Comparison of ENCODE assay signal across 20 cellular contexts in the genomic region with DNA sequence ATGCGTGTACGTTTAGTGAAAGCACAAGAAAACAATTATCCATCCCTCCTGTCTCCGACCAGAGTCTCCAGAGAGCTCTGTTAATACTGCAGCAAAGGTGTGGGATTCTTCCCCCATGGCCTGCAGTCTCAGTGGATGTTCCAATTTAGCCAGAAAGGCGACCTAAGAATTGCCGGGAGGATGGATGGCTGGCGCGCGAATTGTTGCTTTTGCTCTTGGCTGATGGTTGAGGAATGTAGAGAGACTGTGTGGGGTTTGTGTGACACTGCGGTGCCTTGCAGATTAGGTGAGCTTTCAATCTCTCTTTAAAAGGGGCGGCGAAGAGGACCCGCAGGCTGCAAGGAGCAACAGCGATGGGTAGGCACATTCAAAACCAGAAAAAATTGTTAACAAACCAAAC. TPM values are rescaled to one million over a fixed set of nuclear protein-coding genes. Genes with fewer than 3 reads are reported as not detected.
DNase-seq lines count a peak whose midpoint lies in the region; ATAC-seq, FAIRE-seq and TF ChIP-seq lines count a peak whose summit lies in the region.
"Had no signal": no experiment of that assay in that cellular context is flagged by ENCODE, and none has a peak within 500 bp of the region (broad histone marks: within the 10 kb centered on the region; RNA-seq: fewer than 3 reads in every experiment).

No MANE protein-coding gene starts in this region.

- H3K9ac ChIP-seq in neural cell (ENCODE audit: low read length) = no peak overlapping the region
- H3K9ac ChIP-seq in PC-3 (ENCODE audit: low read length) = no peak overlapping the region

- no peaks in the 10 kb centered on the region for H3K27me3 ChIP-seq in CD4-positive, alpha-beta memory T cell (ENCODE audit: insufficient read depth, low read length)
- H3K27me3 ChIP-seq in neural cell (ENCODE audit: insufficient read depth, low read depth, low read length) (no peaks in the 10 kb centered on the region), PC-3 (ENCODE audit: low read length) (no peaks in the 10 kb centered on the region)
- H3K27me3 ChIP-seq: MG63 had no signal

- TF ChIP-seq CTCF in coronary artery (IDR thresholded peaks at IDR 0.05) (no peak), neural cell (IDR thresholded peaks at IDR 0.05; ENCODE audit: poor library complexity, severe bottlenecking) (no peak), PC-3 (conservative IDR thresholded peaks at IDR 0.05; ENCODE audit: low read depth, low read length) (no peak)

- H3K4me2 ChIP-seq in neural cell (ENCODE audit: low read length) (no peak overlapping the region), PC-3 (ENCODE audit: low read length) (no peak overlapping the region)

- TF ChIP-seq POLR2A in GM12891 (IDR thresholded peaks at IDR 0.05; ENCODE audit: low read depth, low read length) = peak; percentile 55; the same call in 1 of the 2 replicates

- no peak overlapping the region for H3K27ac ChIP-seq in CD4-positive, alpha-beta memory T cell (ENCODE audit: low read depth, low read length)
- H3K27ac ChIP-seq in coronary artery = no peak overlapping the region
- H3K27ac ChIP-seq in neural cell (ENCODE audit: low read length) = peak overlapping the region; percentile 20
- H3K27ac ChIP-seq in PC-3 (ENCODE audit: low read length) = no peak overlapping the region

- peak overlapping the region in 1 of 8 donors; percentile 18 for H3K4me3 Mint-ChIP-seq in CD4-positive, alpha-beta memory T cell

- H3K4me1 Mint-ChIP-seq in CD4-positive, alpha-beta memory T cell = peaks cover 49 to 85% (median 68%) of the 10 kb centered on the region in 4 donors

- peak overlapping the region in 4 of 7 donors; percentile 4 to 95 (median 46) for H3K27ac Mint-ChIP-seq in CD4-positive, alpha-beta memory T cell

- H3K27me3 Mint-ChIP-seq in CD4-positive, alpha-beta memory T cell = no peaks in the 10 kb centered on the region

- peaks cover 16% of the 10 kb centered on the region for H3K36me3 ChIP-seq in CD4-positive, alpha-beta memory T cell (ENCODE audit: insufficient read depth, low read length)
- H3K36me3 ChIP-seq in neural cell (ENCODE audit: insufficient read depth, low read length) (peaks cover under 1% of the 10 kb centered on the region), PC-3 (ENCODE audit: low read depth, low read length) (peaks cover 53% of the 10 kb centered on the region)

- CTCF ChIA-PET in CD4-positive, alpha-beta memory T cell (lab: Charles Lee; ENCODE audit: partially characterized antibody) = no interaction called here
- CTCF ChIA-PET in PC-3 (lab: Charles Lee) = no interaction called here

- DNase-seq in CD4-positive, alpha-beta memory T cell = no peak
- DNase-seq in GM12891 (ENCODE audit: insufficient read length, low spot score) (no peak), coronary artery (ENCODE audit: low spot score) (no peak), PC-3 (no peak), OCI-M2 (lab: John Stamatoyannopoulos, UW; ENCODE audit: unreplicated experiment) (no peak)
- DNase-seq: activated CD4-positive, alpha-beta T cell treated with anti-CD3 and anti-CD28 coated beads, Interleukin-2, amount 50 U/mL, for 48 hours; amygdala; cortex of kidney; DMS79 treated with DMSO at 0.1 percent for 48 hours; erythroblast; MG63; NCI-H187; OCI-M1; posterior cingulate gyrus; stimulated activated CD4-positive, alpha-beta T cell treated with anti-CD3 and anti-CD28 coated beads, Interleukin-15, amount 100 ng/mL, for 24 hours had no signal

- peaks cover 3% of the 10 kb centered on the region for H4K20me1 ChIP-seq in neural cell (ENCODE audit: insufficient read depth)
- H4K20me1 ChIP-seq in PC-3 (ENCODE audit: low read length) = peaks cover 52% of the 10 kb centered on the region

- H3K4me1 ChIP-seq in CD4-positive, alpha-beta memory T cell (ENCODE audit: insufficient read depth, low read length) = peaks cover 42% of the 10 kb centered on the region
- H3K4me1 ChIP-seq in PC-3 (ENCODE audit: insufficient read depth, low read length) = peaks cover 19% of the 10 kb centered on the region

- H2AFZ ChIP-seq in neural cell (ENCODE audit: low read depth, low read length) = no peak overlapping the region
- no peak overlapping the region for H2AFZ ChIP-seq in PC-3 (ENCODE audit: low read length)

- no peaks in the 10 kb centered on the region for H3K9me3 ChIP-seq in CD4-positive, alpha-beta memory T cell (ENCODE audit: control insufficient read depth in 1 of 2, low read length in 2 of 2)
- H3K9me3 ChIP-seq in neural cell (ENCODE audit: low read length) = no peaks in the 10 kb centered on the region
- no peaks in the 10 kb centered on the region for H3K9me3 ChIP-seq in PC-3 (ENCODE audit: low read length)
- H3K9me3 ChIP-seq: MG63 had no signal

- FAIRE-seq in GM12891 (lab: Jason Lieb, UNC) = no peak
- FAIRE-seq: keratinocyte had no signal

- no peaks in the 10 kb centered on the region for H3K9me3 Mint-ChIP-seq in CD4-positive, alpha-beta memory T cell
- H3K9me3 Mint-ChIP-seq: activated T-helper 2 cell treated with anti-CD3 and anti-CD28 coated beads, Interferon-gamma antibody, Interleukin-2, Interleukin-4, amounts not matched to agents 10 μg/mL and 5 μg/mL and 100 μg/mL, durations not matched to agents 14 hours and 24 hours and 36 hours had no signal

- H3K4me3 ChIP-seq in CD4-positive, alpha-beta memory T cell (ENCODE audit: low read length in 2 of 2) = no peak overlapping the region
- peak overlapping the region; percentile 7 for H3K4me3 ChIP-seq in coronary artery
- H3K4me3 ChIP-seq in neural cell (ENCODE audit: low read length) = no peak overlapping the region
- no peak overlapping the region for H3K4me3 ChIP-seq in PC-3 (ENCODE audit: low read length)
- H3K4me3 ChIP-seq: MG63 had no signal

- ATAC-seq in PC-3 (no peak), HG03342 (IDR thresholded peaks at IDR 0.05; ENCODE audit: unreplicated experiment) (no peak)
- ATAC-seq: SK-N-SH treated with all-trans-retinoic acid at 6 μM for 48 hours had no signal

- intact Hi-C loops in CD4-positive, alpha-beta memory T cell (cut with micrococcal nuclease) = loop anchor here (10.0 kb wide), 1 partner anchor 1504 kb away; the partner anchor contains the start of gene RBM38
- intact Hi-C loops in PC-3 (cut with micrococcal nuclease) = no loop called here

- H3K36me3 Mint-ChIP-seq in CD4-positive, alpha-beta memory T cell = peaks cover 20 to 81% of the 10 kb centered on the region in 2 donors

- TF ChIP-seq RAD21 in neural cell (conservative IDR thresholded peaks at IDR 0.05) = no peak

- H3K9me2 ChIP-seq in neural cell (ENCODE audit: insufficient read depth, low read length) (no peaks in the 10 kb centered on the region), PC-3 (replicated peaks; ENCODE audit: low read length) (no peaks in the 10 kb centered on the region)

- no peak for TF ChIP-seq EP300 in neural cell (conservative IDR thresholded peaks at IDR 0.05; ENCODE audit: poor library complexity, severe bottlenecking)

- H3F3A ChIP-seq in neural cell (ENCODE audit: insufficient read depth, low read length, poor library complexity, severe bottlenecking) (no peaks in the 10 kb centered on the region), PC-3 (ENCODE audit: low read length, unreplicated experiment) (no peaks in the 10 kb centered on the region)

- POLR2A ChIA-PET in CD4-positive, alpha-beta memory T cell (lab: Charles Lee; ENCODE audit: partially characterized antibody) = interaction anchor here (0.8 to 1.6 kb wide), 3 partner anchors 9 to 80 kb away, joined by 3 to 5 read pairs (median 3); no protein-coding TSS in a partner anchor
- POLR2A ChIA-PET in PC-3 (lab: Charles Lee; ENCODE audit: unreplicated experiment) = no interaction called here

- no TSS peak for BruUV-seq in PC-3 (replicated peaks; lab: Mats Ljungman, UMichigan)

- peaks cover 97% of the 10 kb centered on the region for H3K79me2 ChIP-seq in neural cell (replicated peaks; ENCODE audit: insufficient read depth, low read length)
- peaks cover 93% of the 10 kb centered on the region for H3K79me2 ChIP-seq in PC-3 (ENCODE audit: low read length)

TF ChIP-seq in GM12891, 5 proteins besides CTCF, POLR2A, EP300 and RAD21:
- TF ChIP-seq PAX5 (IDR thresholded peaks at IDR 0.05; ENCODE audit: insufficient read depth, low read length, severe bottlenecking) = no peak
- no peak for TF ChIP-seq TAF1 (IDR thresholded peaks at IDR 0.05; ENCODE audit: low read depth, low read length)
- TF ChIP-seq SPI1 (IDR thresholded peaks at IDR 0.05; ENCODE audit: low read depth, low read length) = no peak
- no peak for TF ChIP-seq POU2F2 (IDR thresholded peaks at IDR 0.05; ENCODE audit: low read depth, low read length)
- TF ChIP-seq POLR2AphosphoS5 (IDR thresholded peaks at IDR 0.05; ENCODE audit: low read depth, low read length) = no peak

TF ChIP-seq in neural cell, 6 proteins besides CTCF, POLR2A, EP300 and RAD21:
- TF ChIP-seq POLR2AphosphoS5 (IDR thresholded peaks at IDR 0.05) = no peak
- TF ChIP-seq MXI1 (conservative IDR thresholded peaks at IDR 0.05; ENCODE audit: poor library complexity, severe bottlenecking) = no peak
TF ChIP-seq in neural cell: peak in this region for 0.

RNA-seq across cellular contexts. Expression of gene GNAS, which starts 46.1 kb away (rescaled TPM):
- total RNA-seq in CD4-positive, alpha-beta memory T cell = 100 to 1,000 TPM; 641 to 645 TPM
- polyA plus RNA-seq in CD4-positive, alpha-beta memory T cell = 100 to 1,000 TPM in 1 of 2 donors, 10 to 100 TPM in 1; 70.1 to 184 TPM
- 544 TPM for polyA plus RNA-seq in GM12891 (2012; ENCODE audit: low read depth, missing spikeins)
- polyA plus RNA-seq in neural cell = 958 and 975 TPM in 2 replicates
- 657 and 755 TPM in 2 replicates for polyA minus RNA-seq in neural cell
- total RNA-seq in PC-3 (2014; rRNA removed) = 694 and 822 TPM in 2 replicates

RNA-seq across cellular contexts. Expression of gene GNAS-AS1, which starts 47.9 kb away (rescaled TPM):
- 1 to 10 TPM in 1 of 2 experiments, under 1 TPM in 1; 0.94 to 1.1 TPM for total RNA-seq in CD4-positive, alpha-beta memory T cell
- polyA plus RNA-seq in CD4-positive, alpha-beta memory T cell = not detected
- polyA plus RNA-seq in GM12891 (2012; ENCODE audit: low read depth, missing spikeins) = 0.68 TPM
- polyA plus RNA-seq in neural cell = 0.64 TPM in 1 of 2 replicates, not detected in the other
- polyA minus RNA-seq in neural cell = 0.49 and 1.3 TPM in 2 replicates
- total RNA-seq in PC-3 (2014; rRNA removed) = 0.11 TPM in 1 of 2 replicates, not detected in the other
